1 cellular context compared by ENCODE assay signal in the genomic region with DNA sequence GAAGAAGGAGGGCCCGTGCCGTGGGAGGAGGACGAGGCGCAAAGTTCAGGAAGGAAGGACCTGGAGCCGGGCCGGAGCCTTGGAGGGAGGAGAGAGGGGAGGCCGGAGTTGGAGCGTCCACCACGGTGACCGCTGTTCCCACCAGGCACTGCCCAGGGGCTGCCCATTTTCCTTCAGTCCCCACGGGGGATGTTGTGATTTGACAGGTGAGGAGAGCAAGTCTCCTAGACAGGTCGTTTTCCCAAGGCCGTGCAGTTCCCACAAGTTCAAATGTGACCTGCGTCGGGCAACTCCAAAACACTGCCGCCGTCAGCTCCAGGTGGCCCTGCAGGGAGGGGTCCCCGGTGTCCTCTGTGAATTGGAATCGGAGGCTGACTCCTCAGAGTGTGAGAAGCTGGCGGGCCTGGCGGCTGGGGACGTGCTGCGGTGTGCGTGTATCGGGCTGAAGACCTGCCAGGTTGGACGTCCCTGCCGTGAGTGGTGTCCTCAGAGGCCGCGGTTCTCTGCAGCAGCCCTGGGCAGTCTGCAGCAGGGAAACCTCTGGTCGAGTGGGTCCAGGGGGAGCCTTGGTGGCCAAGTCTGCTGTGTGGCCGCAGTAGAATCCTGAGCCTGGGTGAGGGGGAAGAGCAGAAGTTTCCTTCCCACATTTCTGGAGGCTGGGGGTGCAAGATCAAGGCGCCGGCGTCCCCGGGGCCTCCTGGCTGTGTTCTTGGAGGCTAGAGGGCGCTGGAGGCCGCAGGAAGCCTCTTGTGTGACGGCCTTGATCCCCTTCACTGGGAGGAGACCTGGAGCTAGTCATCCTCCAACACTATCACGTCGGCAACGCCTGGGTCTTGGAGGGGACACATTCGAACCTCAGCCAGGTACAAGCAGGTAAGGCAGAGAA.
TF ChIP-seq lines count a peak whose summit lies in the region.

No MANE protein-coding gene starts in this region.

TF ChIP-seq in HepG2, 621 proteins besides CTCF, POLR2A, EP300 and RAD21 (continued from another document):
- TF ChIP-seq, protein P1, sequence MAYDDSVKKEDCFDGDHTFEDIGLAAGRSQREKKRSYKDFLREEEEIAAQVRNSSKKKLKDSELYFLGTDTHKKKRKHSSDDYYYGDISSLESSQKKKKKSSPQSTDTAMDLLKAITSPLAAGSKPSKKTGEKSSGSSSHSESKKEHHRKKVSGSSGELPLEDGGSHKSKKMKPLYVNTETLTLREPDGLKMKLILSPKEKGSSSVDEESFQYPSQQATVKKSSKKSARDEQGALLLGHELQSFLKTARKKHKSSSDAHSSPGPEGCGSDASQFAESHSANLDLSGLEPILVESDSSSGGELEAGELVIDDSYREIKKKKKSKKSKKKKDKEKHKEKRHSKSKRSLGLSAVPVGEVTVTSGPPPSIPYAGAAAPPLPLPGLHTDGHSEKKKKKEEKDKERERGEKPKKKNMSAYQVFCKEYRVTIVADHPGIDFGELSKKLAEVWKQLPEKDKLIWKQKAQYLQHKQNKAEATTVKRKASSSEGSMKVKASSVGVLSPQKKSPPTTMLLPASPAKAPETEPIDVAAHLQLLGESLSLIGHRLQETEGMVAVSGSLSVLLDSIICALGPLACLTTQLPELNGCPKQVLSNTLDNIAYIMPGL (CRISPR knock-in tag; IDR thresholded peaks at IDR 0.05; ENCODE audit: borderline replicate concordance in 1 of 2, low read depth in 1 of 2), result peak; percentile 36 to 79; a peak in 1 of 4 replicates
- TF ChIP-seq AHR (CRISPR knock-in tag; IDR thresholded peaks at IDR 0.05) (no peak), KDM1A (CRISPR knock-in tag; IDR thresholded peaks at IDR 0.05) (no peak), MEIS1 (CRISPR knock-in tag; IDR thresholded peaks at IDR 0.05; ENCODE audit: borderline replicate concordance) (no peak), CCDC6 (CRISPR knock-in tag; IDR thresholded peaks at IDR 0.05) (no peak), MBD4 (IDR thresholded peaks at IDR 0.05; ENCODE audit: borderline replicate concordance, low read length) (no peak), SAP130 (CRISPR knock-in tag; IDR thresholded peaks at IDR 0.05; ENCODE audit: low read depth) (no peak), TGIF2 (CRISPR knock-in tag; IDR thresholded peaks at IDR 0.05) (no peak), ZNF549 (CRISPR knock-in tag; IDR thresholded peaks at IDR 0.05) (no peak), ZNF382 (CRISPR knock-in tag; IDR thresholded peaks at IDR 0.05; ENCODE audit: borderline replicate concordance) (no peak), SMARCE1 (IDR thresholded peaks at IDR 0.05; ENCODE audit: borderline replicate concordance) (no peak), DNMT3B (CRISPR knock-in tag; conservative IDR thresholded peaks at IDR 0.05) (no peak), STAT5B (CRISPR knock-in tag; IDR thresholded peaks at IDR 0.05) (no peak)
- TF ChIP-seq, protein P2, sequence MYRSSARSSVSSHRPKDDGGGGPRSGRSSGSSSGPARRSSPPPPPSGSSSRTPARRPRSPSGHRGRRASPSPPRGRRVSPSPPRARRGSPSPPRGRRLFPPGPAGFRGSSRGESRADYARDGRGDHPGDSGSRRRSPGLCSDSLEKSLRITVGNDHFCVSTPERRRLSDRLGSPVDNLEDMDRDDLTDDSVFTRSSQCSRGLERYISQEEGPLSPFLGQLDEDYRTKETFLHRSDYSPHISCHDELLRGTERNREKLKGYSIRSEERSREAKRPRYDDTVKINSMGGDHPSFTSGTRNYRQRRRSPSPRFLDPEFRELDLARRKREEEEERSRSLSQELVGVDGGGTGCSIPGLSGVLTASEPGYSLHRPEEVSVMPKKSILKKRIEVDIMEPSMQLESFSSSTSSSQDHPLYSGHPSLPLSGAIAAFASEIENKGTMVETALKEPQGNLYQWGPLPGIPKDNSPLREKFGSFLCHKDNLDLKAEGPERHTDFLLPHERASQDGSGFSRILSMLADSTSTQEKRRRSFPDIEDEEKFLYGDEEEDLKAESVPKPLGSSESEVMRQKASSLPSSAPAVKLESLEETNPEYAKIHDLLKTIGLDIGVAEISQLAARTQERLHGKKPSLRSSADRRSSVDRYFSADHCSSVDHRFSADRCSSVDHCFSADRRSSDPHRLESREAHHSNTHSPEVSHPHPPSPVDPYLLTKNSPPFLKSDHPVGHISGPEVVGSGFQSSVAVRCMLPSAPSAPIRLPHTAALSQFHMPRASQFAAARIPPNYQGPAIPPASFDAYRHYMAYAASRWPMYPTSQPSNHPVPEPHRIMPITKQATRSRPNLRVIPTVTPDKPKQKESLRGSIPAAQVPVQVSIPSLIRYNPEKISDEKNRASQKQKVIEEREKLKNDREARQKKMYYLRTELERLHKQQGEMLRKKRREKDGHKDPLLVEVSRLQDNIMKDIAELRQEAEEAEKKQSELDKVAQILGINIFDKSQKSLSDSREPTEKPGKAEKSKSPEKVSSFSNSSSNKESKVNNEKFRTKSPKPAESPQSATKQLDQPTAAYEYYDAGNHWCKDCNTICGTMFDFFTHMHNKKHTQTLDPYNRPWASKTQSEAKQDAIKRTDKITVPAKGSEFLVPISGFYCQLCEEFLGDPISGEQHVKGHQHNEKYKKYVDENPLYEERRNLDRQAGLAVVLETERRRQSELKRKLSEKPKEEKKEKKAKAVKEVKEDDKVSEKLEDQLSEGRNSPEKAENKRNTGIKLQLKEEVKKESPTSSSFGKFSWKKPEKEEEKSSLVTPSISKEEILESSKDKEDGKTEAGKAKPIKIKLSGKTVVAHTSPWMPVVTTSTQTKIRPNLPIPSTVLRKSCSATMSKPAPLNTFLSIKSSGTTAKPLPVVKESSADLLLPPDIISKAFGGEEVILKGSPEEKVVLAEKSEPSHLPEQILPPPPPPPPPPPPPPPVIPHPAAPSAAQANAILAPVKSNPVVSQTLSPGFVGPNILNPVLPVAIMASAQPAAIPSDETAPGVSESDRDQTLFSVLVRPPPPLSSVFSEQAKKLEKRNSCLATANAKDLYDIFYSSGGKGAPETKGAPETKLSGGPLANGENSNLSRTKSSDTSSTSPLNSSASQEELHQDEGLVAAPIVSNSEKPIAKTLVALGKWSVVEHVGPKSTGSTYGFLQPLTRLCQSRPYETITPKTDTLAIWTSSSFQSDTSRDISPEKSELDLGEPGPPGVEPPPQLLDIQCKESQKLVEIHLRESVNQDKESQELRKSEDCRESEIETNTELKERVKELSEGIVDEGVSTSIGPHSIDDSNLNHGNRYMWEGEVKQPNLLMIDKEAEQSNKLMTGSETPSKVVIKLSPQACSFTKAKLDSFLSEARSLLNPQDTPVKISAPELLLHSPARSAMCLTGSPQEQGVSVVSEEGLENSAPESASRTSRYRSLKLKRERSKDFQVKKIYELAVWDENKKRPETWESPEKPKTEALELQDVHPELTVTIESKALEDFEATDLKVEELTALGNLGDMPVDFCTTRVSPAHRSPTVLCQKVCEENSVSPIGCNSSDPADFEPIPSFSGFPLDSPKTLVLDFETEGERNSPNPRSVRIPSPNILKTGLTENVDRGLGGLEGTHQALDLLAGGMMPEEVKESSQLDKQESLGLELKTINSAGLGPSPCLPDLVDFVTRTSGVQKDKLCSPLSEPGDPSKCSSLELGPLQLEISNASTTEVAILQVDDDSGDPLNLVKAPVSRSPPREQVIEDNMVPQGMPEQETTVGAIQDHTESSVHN (CRISPR knock-in tag; IDR thresholded peaks at IDR 0.05), result no peak
- TF ChIP-seq, protein P3, sequence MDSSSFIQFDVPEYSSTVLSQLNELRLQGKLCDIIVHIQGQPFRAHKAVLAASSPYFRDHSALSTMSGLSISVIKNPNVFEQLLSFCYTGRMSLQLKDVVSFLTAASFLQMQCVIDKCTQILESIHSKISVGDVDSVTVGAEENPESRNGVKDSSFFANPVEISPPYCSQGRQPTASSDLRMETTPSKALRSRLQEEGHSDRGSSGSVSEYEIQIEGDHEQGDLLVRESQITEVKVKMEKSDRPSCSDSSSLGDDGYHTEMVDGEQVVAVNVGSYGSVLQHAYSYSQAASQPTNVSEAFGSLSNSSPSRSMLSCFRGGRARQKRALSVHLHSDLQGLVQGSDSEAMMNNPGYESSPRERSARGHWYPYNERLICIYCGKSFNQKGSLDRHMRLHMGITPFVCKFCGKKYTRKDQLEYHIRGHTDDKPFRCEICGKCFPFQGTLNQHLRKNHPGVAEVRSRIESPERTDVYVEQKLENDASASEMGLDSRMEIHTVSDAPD (CRISPR knock-in tag; IDR thresholded peaks at IDR 0.05), result no peak
- TF ChIP-seq, protein P4, sequence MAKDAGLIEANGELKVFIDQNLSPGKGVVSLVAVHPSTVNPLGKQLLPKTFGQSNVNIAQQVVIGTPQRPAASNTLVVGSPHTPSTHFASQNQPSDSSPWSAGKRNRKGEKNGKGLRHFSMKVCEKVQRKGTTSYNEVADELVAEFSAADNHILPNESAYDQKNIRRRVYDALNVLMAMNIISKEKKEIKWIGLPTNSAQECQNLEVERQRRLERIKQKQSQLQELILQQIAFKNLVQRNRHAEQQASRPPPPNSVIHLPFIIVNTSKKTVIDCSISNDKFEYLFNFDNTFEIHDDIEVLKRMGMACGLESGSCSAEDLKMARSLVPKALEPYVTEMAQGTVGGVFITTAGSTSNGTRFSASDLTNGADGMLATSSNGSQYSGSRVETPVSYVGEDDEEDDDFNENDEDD (CRISPR knock-in tag; IDR thresholded peaks at IDR 0.05; ENCODE audit: borderline replicate concordance), result no peak
- TF ChIP-seq, protein P5, sequence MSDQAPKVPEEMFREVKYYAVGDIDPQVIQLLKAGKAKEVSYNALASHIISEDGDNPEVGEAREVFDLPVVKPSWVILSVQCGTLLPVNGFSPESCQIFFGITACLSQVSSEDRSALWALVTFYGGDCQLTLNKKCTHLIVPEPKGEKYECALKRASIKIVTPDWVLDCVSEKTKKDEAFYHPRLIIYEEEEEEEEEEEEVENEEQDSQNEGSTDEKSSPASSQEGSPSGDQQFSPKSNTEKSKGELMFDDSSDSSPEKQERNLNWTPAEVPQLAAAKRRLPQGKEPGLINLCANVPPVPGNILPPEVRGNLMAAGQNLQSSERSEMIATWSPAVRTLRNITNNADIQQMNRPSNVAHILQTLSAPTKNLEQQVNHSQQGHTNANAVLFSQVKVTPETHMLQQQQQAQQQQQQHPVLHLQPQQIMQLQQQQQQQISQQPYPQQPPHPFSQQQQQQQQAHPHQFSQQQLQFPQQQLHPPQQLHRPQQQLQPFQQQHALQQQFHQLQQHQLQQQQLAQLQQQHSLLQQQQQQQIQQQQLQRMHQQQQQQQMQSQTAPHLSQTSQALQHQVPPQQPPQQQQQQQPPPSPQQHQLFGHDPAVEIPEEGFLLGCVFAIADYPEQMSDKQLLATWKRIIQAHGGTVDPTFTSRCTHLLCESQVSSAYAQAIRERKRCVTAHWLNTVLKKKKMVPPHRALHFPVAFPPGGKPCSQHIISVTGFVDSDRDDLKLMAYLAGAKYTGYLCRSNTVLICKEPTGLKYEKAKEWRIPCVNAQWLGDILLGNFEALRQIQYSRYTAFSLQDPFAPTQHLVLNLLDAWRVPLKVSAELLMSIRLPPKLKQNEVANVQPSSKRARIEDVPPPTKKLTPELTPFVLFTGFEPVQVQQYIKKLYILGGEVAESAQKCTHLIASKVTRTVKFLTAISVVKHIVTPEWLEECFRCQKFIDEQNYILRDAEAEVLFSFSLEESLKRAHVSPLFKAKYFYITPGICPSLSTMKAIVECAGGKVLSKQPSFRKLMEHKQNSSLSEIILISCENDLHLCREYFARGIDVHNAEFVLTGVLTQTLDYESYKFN (CRISPR knock-in tag; conservative IDR thresholded peaks at IDR 0.05), result no peak
- TF ChIP-seq, protein P6, sequence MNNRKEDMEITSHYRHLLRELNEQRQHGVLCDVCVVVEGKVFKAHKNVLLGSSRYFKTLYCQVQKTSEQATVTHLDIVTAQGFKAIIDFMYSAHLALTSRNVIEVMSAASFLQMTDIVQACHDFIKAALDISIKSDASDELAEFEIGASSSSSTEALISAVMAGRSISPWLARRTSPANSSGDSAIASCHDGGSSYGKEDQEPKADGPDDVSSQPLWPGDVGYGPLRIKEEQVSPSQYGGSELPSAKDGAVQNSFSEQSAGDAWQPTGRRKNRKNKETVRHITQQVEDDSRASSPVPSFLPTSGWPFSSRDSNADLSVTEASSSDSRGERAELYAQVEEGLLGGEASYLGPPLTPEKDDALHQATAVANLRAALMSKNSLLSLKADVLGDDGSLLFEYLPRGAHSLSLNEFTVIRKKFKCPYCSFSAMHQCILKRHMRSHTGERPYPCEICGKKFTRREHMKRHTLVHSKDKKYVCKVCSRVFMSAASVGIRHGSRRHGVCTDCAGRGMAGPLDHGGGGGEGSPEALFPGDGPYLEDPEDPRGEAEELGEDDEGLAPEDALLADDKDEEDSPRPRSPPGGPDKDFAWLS (CRISPR knock-in tag; IDR thresholded peaks at IDR 0.05; ENCODE audit: borderline replicate concordance), result no peak
